In the genomic region with DNA sequence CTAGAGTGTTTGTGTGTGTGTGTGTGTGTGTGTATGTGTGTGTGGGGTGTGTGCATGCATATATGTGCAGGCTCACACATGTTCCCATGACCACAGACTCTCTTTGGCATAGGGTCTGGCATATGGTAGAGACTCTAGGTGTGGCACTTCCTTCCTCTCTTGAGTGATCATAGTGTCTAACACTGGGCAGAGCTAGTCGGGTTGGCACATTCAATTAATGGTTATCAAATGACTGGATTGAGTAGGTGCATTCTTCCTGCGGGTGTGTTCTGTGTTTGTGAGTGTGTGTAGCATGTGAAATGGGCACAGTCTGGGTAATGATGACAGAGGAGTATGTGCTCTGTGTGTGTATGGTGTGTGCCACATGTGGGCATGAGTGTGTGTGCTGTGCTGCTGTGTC, we compare ENCODE assay signal across 19 cellular contexts.
DNase-seq lines count a peak whose midpoint lies in the region; ATAC-seq and TF ChIP-seq lines count a peak whose summit lies in the region.
"Had no signal": no experiment of that assay in that cellular context is flagged by ENCODE, and none has a peak within 500 bp of the region (broad histone marks: within the 10 kb centered on the region; RNA-seq: fewer than 3 reads in every experiment).

No MANE protein-coding gene starts in this region.

- no peak for TF ChIP-seq POLR2A in transverse colon (IDR thresholded peaks at IDR 0.05)

- POLR2A ChIA-PET in RWPE1 (lab: Yijun Ruan, JAX; ENCODE audit: low non-redundant PET), result no interaction called here

- CTCF ChIA-PET in RWPE1 (lab: Yijun Ruan, JAX), result no interaction called here

- H3K9me3 Mint-ChIP-seq in natural killer cell, result no peaks in the 10 kb centered on the region

- H3K9me3 ChIP-seq in mucosa of descending colon (no peaks in the 10 kb centered on the region), transverse colon (no peaks in the 10 kb centered on the region), SJCRH30 (replicated peaks) (no peaks in the 10 kb centered on the region)
- H3K9me3 ChIP-seq: Caco-2 had no signal

- H3K36me3 ChIP-seq in mucosa of descending colon (ENCODE audit: low read depth), result no peaks in the 10 kb centered on the region
- H3K36me3 ChIP-seq in transverse colon, result no peaks in the 10 kb centered on the region
- no peaks in the 10 kb centered on the region for H3K36me3 ChIP-seq in SJCRH30

- no peak overlapping the region for H3K4me3 ChIP-seq in epithelial cell of esophagus (ENCODE audit: low read length)
- no peak overlapping the region for H3K4me3 ChIP-seq in mucosa of descending colon
- no peak overlapping the region for H3K4me3 ChIP-seq in transverse colon
- no peak overlapping the region for H3K4me3 ChIP-seq in SJCRH30
- H3K4me3 ChIP-seq: K562 had no signal

- H3K36me3 Mint-ChIP-seq in natural killer cell, result no peaks in the 10 kb centered on the region

- H3K27ac ChIP-seq in RWPE1, result peak overlapping the region; percentile 45; the same call in 1 of the 2 replicates
- no peak overlapping the region for H3K27ac ChIP-seq in transverse colon
- no peak overlapping the region for H3K27ac ChIP-seq in SJCRH30

- peaks cover 5 to 6% of the 10 kb centered on the region in 2 donors for H3K4me1 Mint-ChIP-seq in natural killer cell

- DNase-seq in RWPE1 (ENCODE audit: low spot score) (no peak), epithelial cell of esophagus (ENCODE audit: low read depth) (peak; percentile 65), mucosa of descending colon (no peak), transverse colon (peak; percentile 3), SJCRH30 (no peak), natural killer cell (no peak)
- DNase-seq: ACHN, AML-193, Caco-2, DMS153, EL, GOT3, MV-4-11, NCI-H1417 treated with DMSO at 0.1 percent for 48 hours, NCI-H2029, NCI-H510A had no signal

- H3K27ac Mint-ChIP-seq in natural killer cell, result no peak overlapping the region

- TF ChIP-seq CTCF in RWPE1 (conservative IDR thresholded peaks at IDR 0.05; ENCODE audit: low read depth) (no peak), epithelial cell of esophagus (IDR thresholded peaks at IDR 0.05; ENCODE audit: insufficient read depth, low read depth, low read length, missing control alignments) (no peak), mucosa of descending colon (IDR thresholded peaks at IDR 0.05) (no peak), transverse colon (IDR thresholded peaks at IDR 0.05) (no peak), natural killer cell (IDR thresholded peaks at IDR 0.05) (no peak)

- ATAC-seq in mucosa of descending colon, result peak; percentile 27
- no peak for ATAC-seq in HG03342 (IDR thresholded peaks at IDR 0.05; ENCODE audit: unreplicated experiment)
- ATAC-seq in natural killer cell, result no peak
- ATAC-seq: K562, Right ventricle myocardium inferior had no signal

- H3K27me3 ChIP-seq in transverse colon (no peaks in the 10 kb centered on the region), SJCRH30 (no peaks in the 10 kb centered on the region)

- no peak for TF ChIP-seq EP300 in transverse colon (IDR thresholded peaks at IDR 0.05; ENCODE audit: low read depth)

- 83% methylated on average over 1 of the region's 2 CpGs; no CpG with 5 or more reads in 1 of the 2 donors for WGBS in transverse colon (ENCODE audit: low coverage in 1 of 2), 2 donors

- intact Hi-C loops in mucosa of descending colon (cut with DNase I, micrococcal nuclease) (no loop called here), transverse colon (cut with DNase I; ENCODE audit: low total_unique reads) (no loop called here), natural killer cell (cut with micrococcal nuclease) (no loop called here)

- no peaks in the 10 kb centered on the region for H3K27me3 Mint-ChIP-seq in natural killer cell (ENCODE audit: low read depth in 2 of 2)

- in situ Hi-C loops in transverse colon (cut with MboI; ENCODE audit: low pct_ligation_motif_present in 1 of 4, low pct_unique_long_range_greater_than_20kb in 1 of 4, low sequenced_read_pairs in 3 of 4), result no loop called here

- H3K4me1 ChIP-seq in mucosa of descending colon (ENCODE audit: low read depth) (no peaks in the 10 kb centered on the region), transverse colon (no peaks in the 10 kb centered on the region), SJCRH30 (no peaks in the 10 kb centered on the region)
- H3K4me1 ChIP-seq: Caco-2 had no signal

- no peak overlapping the region for H3K4me3 Mint-ChIP-seq in natural killer cell

Comparison
In these comparisons a context has a peak if more than half of its experiments do, and no peak if none do; other contexts are left out.
1. DNase-seq: peak in epithelial cell of esophagus (single experiment) and transverse colon (single experiment); none in RWPE1 (single experiment), mucosa of descending colon (0 of 3), SJCRH30 (0 of 2) and natural killer cell (single experiment).